21 cellular contexts compared by ENCODE assay signal in the genomic region with DNA sequence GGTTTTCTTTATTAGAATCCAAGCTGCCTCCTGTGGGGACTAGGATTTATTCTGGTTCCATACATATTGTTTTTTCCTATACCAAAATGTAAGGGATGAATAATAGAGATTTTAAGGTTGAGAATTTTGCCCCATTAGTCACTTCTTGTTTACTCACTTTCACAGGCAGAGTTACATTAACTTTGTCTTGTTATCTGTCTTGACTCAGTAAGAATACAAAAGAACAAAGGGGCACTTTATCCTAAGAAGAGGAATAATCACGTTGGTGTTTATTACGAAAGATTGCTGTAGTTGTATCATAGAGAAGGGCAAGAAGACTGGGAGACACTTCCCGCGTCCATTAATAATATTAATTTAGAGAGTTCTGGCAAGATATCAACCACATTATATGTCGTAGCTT.
DNase-seq lines count a peak whose midpoint lies in the region; ATAC-seq, FAIRE-seq and TF ChIP-seq lines count a peak whose summit lies in the region.
"Had no signal": no experiment of that assay in that cellular context is flagged by ENCODE, and none has a peak within 500 bp of the region (broad histone marks: within the 10 kb centered on the region; RNA-seq: fewer than 3 reads in every experiment).

No MANE protein-coding gene starts in this region.

- H3K27me3 ChIP-seq in RWPE2 (ENCODE audit: insufficient read depth, poor library complexity, severe bottlenecking): peaks cover 3% of the 10 kb centered on the region
- no peaks in the 10 kb centered on the region for H3K27me3 ChIP-seq in endothelial cell of umbilical vein (ENCODE audit: control insufficient read depth in 2 of 2, insufficient read depth in 2 of 2, low read length in 2 of 2)
- no peaks in the 10 kb centered on the region for H3K27me3 ChIP-seq in esophagus squamous epithelium
- H3K27me3 ChIP-seq: colonic mucosa, heart left ventricle, pancreas had no signal

- intact Hi-C loops in endothelial cell of umbilical vein (cut with micrococcal nuclease): loop anchor here (1.0 to 2.0 kb wide), 5 partner anchors 22 to 114 kb away; no protein-coding TSS in a partner anchor
- intact Hi-C loops in esophagus squamous epithelium (cut with DNase I): no loop called here

- dilution Hi-C loops in endothelial cell of umbilical vein (cut with MboI; ENCODE audit: extremely low pct_ligation_motif_present, low sequenced_read_pairs): no loop called here

- H3K36me3 ChIP-seq in RWPE2 (ENCODE audit: low read depth) (no peaks in the 10 kb centered on the region), endothelial cell of umbilical vein (ENCODE audit: control insufficient read depth in 2 of 2, extremely low read depth in 1 of 2, insufficient read depth in 2 of 2, low read length in 2 of 2) (no peaks in the 10 kb centered on the region), esophagus squamous epithelium (no peaks in the 10 kb centered on the region)
- H3K36me3 ChIP-seq: colonic mucosa, heart left ventricle, pancreas had no signal

- no peaks in the 10 kb centered on the region for H3K9me3 ChIP-seq in RWPE2 (ENCODE audit: severe bottlenecking)
- no peaks in the 10 kb centered on the region for H3K9me3 ChIP-seq in endothelial cell of umbilical vein (replicated peaks; ENCODE audit: control insufficient read depth, insufficient read depth, low read length)
- H3K9me3 ChIP-seq in esophagus squamous epithelium: no peaks in the 10 kb centered on the region
- H3K9me3 ChIP-seq: colonic mucosa, pancreas had no signal

- no peak overlapping the region for H3K4me3 ChIP-seq in RWPE2 (ENCODE audit: severe bottlenecking)
- H3K4me3 ChIP-seq in endothelial cell of umbilical vein (replicated peaks in 1 of 3; ENCODE audit: insufficient read depth in 1 of 3, low read depth in 1 of 3, low read length in 3 of 3): no peak overlapping the region
- no peak overlapping the region for H3K4me3 ChIP-seq in esophagus squamous epithelium
- H3K4me3 ChIP-seq: colonic mucosa, heart left ventricle, lung, pancreas had no signal

- H2AFZ ChIP-seq in endothelial cell of umbilical vein (ENCODE audit: low read depth, low read length): peak overlapping the region; percentile 26

- H4K20me1 ChIP-seq in endothelial cell of umbilical vein (replicated peaks; ENCODE audit: control insufficient read depth, extremely low read depth, insufficient read depth, low read length): no peaks in the 10 kb centered on the region

- peak overlapping the region; percentile 47 for H3K9ac ChIP-seq in endothelial cell of umbilical vein (replicated peaks; ENCODE audit: extremely low read depth, insufficient read depth, low read length)

- DNase-seq in HCEC 1CT: peak; percentile 26
- no peak for DNase-seq in RWPE2 (ENCODE audit: low spot score)
- DNase-seq in endothelial cell of umbilical vein (ENCODE audit: low read depth, low spot score): peak; percentile 83
- peak; percentile 4 for DNase-seq in renal cortical epithelial cell (ENCODE audit: low read depth)
- no peak for DNase-seq in esophagus squamous epithelium (lab: John Stamatoyannopoulos, UW)
- DNase-seq: activated CD4-positive, alpha-beta T cell treated with anti-CD3 and anti-CD28 coated beads, Interleukin-2, amount 10 ng/mL, durations not matched to agents 7 days and 5 days; activated CD8-positive, alpha-beta memory T cell treated with anti-CD3 and anti-CD28 coated beads, Interleukin-2, amount 50 U/mL, for 4 hours; aorta; colonic mucosa; GDM1; heart left ventricle; immature natural killer cell; naive B cell; NCI-H1436; pancreas; stimulated activated CD4-positive, alpha-beta T cell treated with anti-CD3 and anti-CD28 coated beads, Interleukin-4, amount 100 ng/mL, for 1 hour; substantia nigra had no signal

- peak; percentile 60 for FAIRE-seq in endothelial cell of umbilical vein (lab: Jason Lieb, UNC)
- FAIRE-seq: D721Med, pancreas had no signal

- no TSS peak for BruUV-seq in endothelial cell of umbilical vein (replicated peaks; lab: Mats Ljungman, UMichigan)

- peak overlapping the region; percentile 41 for H3K27ac ChIP-seq in RWPE2 (ENCODE audit: poor library complexity, severe bottlenecking)
- peak overlapping the region; percentile 85 for H3K27ac ChIP-seq in endothelial cell of umbilical vein (ENCODE audit: insufficient read depth, low read depth, low read length)
- H3K27ac ChIP-seq in esophagus squamous epithelium: no peak overlapping the region
- H3K27ac ChIP-seq: colonic mucosa, heart left ventricle, pancreas had no signal

- H3K4me1 ChIP-seq in RWPE2 (ENCODE audit: insufficient read depth, poor library complexity, severe bottlenecking): peaks cover 21% of the 10 kb centered on the region
- peaks cover 18% of the 10 kb centered on the region for H3K4me1 ChIP-seq in endothelial cell of umbilical vein (ENCODE audit: control insufficient read depth, extremely low read depth, insufficient read depth, low read length)
- no peaks in the 10 kb centered on the region for H3K4me1 ChIP-seq in esophagus squamous epithelium
- H3K4me1 ChIP-seq: colonic mucosa, heart left ventricle, pancreas had no signal

- H3K4me2 ChIP-seq in endothelial cell of umbilical vein (ENCODE audit: insufficient read depth, low read length): peak overlapping the region; percentile 82

- CTCF ChIA-PET in endothelial cell of umbilical vein (lab: Charles Lee): interaction anchor here (0.8 to 1.8 kb wide), 3 partner anchors 10 to 23 kb away, joined by 3 to 7 read pairs (median 3); no protein-coding TSS in a partner anchor

- POLR2A ChIA-PET in endothelial cell of umbilical vein (lab: Charles Lee): no interaction called here

- 43 to 57% methylated on average over 5 of the region's 5 CpGs for WGBS in esophagus squamous epithelium, 2 donors

- ATAC-seq in RWPE2 (ENCODE audit: low read depth) (peak; percentile 99), GM18873 (IDR thresholded peaks at IDR 0.05; ENCODE audit: low FRiP score, unreplicated experiment) (no peak), GM18858 (IDR thresholded peaks at IDR 0.05; ENCODE audit: unreplicated experiment) (no peak)
- ATAC-seq: heart left ventricle, pancreas had no signal

- H3K79me2 ChIP-seq in endothelial cell of umbilical vein (ENCODE audit: control insufficient read depth, insufficient read depth, low read length): no peaks in the 10 kb centered on the region

- H3K9me1 ChIP-seq in endothelial cell of umbilical vein (replicated peaks; ENCODE audit: control insufficient read depth, extremely low read depth, insufficient read depth, low read length): no peaks in the 10 kb centered on the region

- TF ChIP-seq CTCF in RWPE2 (IDR thresholded peaks at IDR 0.05; ENCODE audit: poor library complexity, severe bottlenecking) (no peak), endothelial cell of umbilical vein (IDR thresholded peaks at IDR 0.05; ENCODE audit: extremely low read depth in 1 of 2, insufficient read depth in 1 of 2, low read depth in 1 of 2, low read length in 2 of 2) (no peak), esophagus squamous epithelium (IDR thresholded peaks at IDR 0.05) (no peak)

- TF ChIP-seq POLR2A in endothelial cell of umbilical vein (IDR thresholded peaks at IDR 0.05; ENCODE audit: low read depth, low read length) (no peak), esophagus squamous epithelium (IDR thresholded peaks at IDR 0.05) (no peak)

TF ChIP-seq in endothelial cell of umbilical vein, 7 proteins besides CTCF, POLR2A, EP300 and RAD21:
- TF ChIP-seq FOS (IDR thresholded peaks at IDR 0.05; ENCODE audit: borderline replicate concordance, insufficient read depth, low read length) (peak; percentile 88), POLR2AphosphoS5 (IDR thresholded peaks at IDR 0.05; ENCODE audit: insufficient read depth, low read depth, low read length) (peak; percentile 25), JUN (IDR thresholded peaks at IDR 0.05; ENCODE audit: borderline replicate concordance, insufficient read depth, insufficient read length, low read depth) (peak; percentile 77), EZH2 (IDR thresholded peaks at IDR 0.05; ENCODE audit: borderline replicate concordance, low read depth, low read length, severe bottlenecking) (no peak), GATA2 (IDR thresholded peaks at IDR 0.05; ENCODE audit: insufficient read depth, insufficient read length, low read depth, low read length) (peak; percentile 70), MYC (IDR thresholded peaks at IDR 0.05; ENCODE audit: low read depth, low read length) (no peak)
- TF ChIP-seq, protein P1, sequence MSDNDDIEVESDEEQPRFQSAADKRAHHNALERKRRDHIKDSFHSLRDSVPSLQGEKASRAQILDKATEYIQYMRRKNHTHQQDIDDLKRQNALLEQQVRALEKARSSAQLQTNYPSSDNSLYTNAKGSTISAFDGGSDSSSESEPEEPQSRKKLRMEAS (IDR thresholded peaks at IDR 0.05; ENCODE audit: insufficient read depth, insufficient read length): no peak

Comparison
In these comparisons a context has a peak if more than half of its experiments do, and no peak if none do; other contexts are left out.
1. DNase-seq: peak in HCEC 1CT (single experiment), endothelial cell of umbilical vein (single experiment) and renal cortical epithelial cell (single experiment); none in RWPE2 (single experiment) and esophagus squamous epithelium (single experiment).
2. H3K27ac ChIP-seq: peak in RWPE2 (single experiment) and endothelial cell of umbilical vein (single experiment); none in esophagus squamous epithelium (0 of 4).